Comparison of ENCODE assay signal across 8 cellular contexts in genomic region chr20:32277361-32278198, GRCh38. TPM values are rescaled to one million over a fixed set of nuclear protein-coding genes. Genes with fewer than 3 reads are reported as not detected.
DNase-seq lines count a peak whose midpoint lies in the region; ATAC-seq and TF ChIP-seq lines count a peak whose summit lies in the region.

Gene KIF3B (plus strand): TSS chr20:32277651. CDS start chr20:32309778, 32,127 bp downstream.

- peaks cover 5% of the 10 kb centered on the region; the same call in 2 of the 3 replicates for H3K4me1 Mint-ChIP-seq in GM23338
- peaks cover 41% of the 10 kb centered on the region for H3K4me1 Mint-ChIP-seq in activated T-helper 2 cell treated with anti-CD3 and anti-CD28 coated beads, Interferon-gamma antibody, Interleukin-2, Interleukin-4, amounts not matched to agents 10 μg/mL and 5 μg/mL and 100 μg/mL, durations not matched to agents 14 hours and 24 hours and 36 hours (ENCODE audit: low read depth)
- H3K4me1 Mint-ChIP-seq in naive thymus-derived CD8-positive, alpha-beta T cell: peaks cover 17 to 54% (median 41%) of the 10 kb centered on the region in 4 donors
- peaks cover 45% of the 10 kb centered on the region for H3K4me1 Mint-ChIP-seq in stimulated activated memory B cell treated with anti-CD40 and anti-IgM and Interleukin-4, amounts not matched to agents 10 μg/mL and 1 μg/mL and 100 μg/mL, for 72 hours

- peak within 1 kb of the TSS; percentile 86 for H3K4me3 Mint-ChIP-seq in GM23338
- peak within 1 kb of the TSS; percentile 90 for H3K4me3 Mint-ChIP-seq in activated T-helper 2 cell treated with anti-CD3 and anti-CD28 coated beads, Interferon-gamma antibody, Interleukin-2, Interleukin-4, amounts not matched to agents 10 μg/mL and 5 μg/mL and 100 μg/mL, durations not matched to agents 14 hours and 24 hours and 36 hours (ENCODE audit: low read depth)
- H3K4me3 Mint-ChIP-seq in naive thymus-derived CD8-positive, alpha-beta T cell: peak within 1 kb of the TSS; percentile 82 to 95 (median 90)
- H3K4me3 Mint-ChIP-seq in stimulated activated memory B cell treated with anti-CD40 and anti-IgM and Interleukin-4, amounts not matched to agents 10 μg/mL and 1 μg/mL and 100 μg/mL, for 72 hours: peak within 1 kb of the TSS; percentile 87

- no peaks in the 10 kb centered on the region for H3K36me3 Mint-ChIP-seq in GM23338 (ENCODE audit: low read depth)
- peaks cover 32% of the 10 kb centered on the region for H3K36me3 Mint-ChIP-seq in activated T-helper 2 cell treated with anti-CD3 and anti-CD28 coated beads, Interferon-gamma antibody, Interleukin-2, Interleukin-4, amounts not matched to agents 10 μg/mL and 5 μg/mL and 100 μg/mL, durations not matched to agents 14 hours and 24 hours and 36 hours (ENCODE audit: low read depth)
- peaks cover 0 to 6% (median 0%) of the 10 kb centered on the region in 3 donors for H3K36me3 Mint-ChIP-seq in naive thymus-derived CD8-positive, alpha-beta T cell
- H3K36me3 Mint-ChIP-seq in stimulated activated memory B cell treated with anti-CD40 and anti-IgM and Interleukin-4, amounts not matched to agents 10 μg/mL and 1 μg/mL and 100 μg/mL, for 72 hours: peaks cover 15% of the 10 kb centered on the region

- no peak within 1 kb of the TSS for H3K27ac Mint-ChIP-seq in GM23338
- peak within 1 kb of the TSS; percentile 85 for H3K27ac Mint-ChIP-seq in activated T-helper 2 cell treated with anti-CD3 and anti-CD28 coated beads, Interferon-gamma antibody, Interleukin-2, Interleukin-4, amounts not matched to agents 10 μg/mL and 5 μg/mL and 100 μg/mL, durations not matched to agents 14 hours and 24 hours and 36 hours
- H3K27ac Mint-ChIP-seq in naive thymus-derived CD8-positive, alpha-beta T cell: peak within 1 kb of the TSS; percentile 80 to 98 (median 92)
- H3K27ac Mint-ChIP-seq in stimulated activated memory B cell treated with anti-CD40 and anti-IgM and Interleukin-4, amounts not matched to agents 10 μg/mL and 1 μg/mL and 100 μg/mL, for 72 hours: peak within 1 kb of the TSS; percentile 90

- H3K36me3 ChIP-seq in GM23338 (ENCODE audit: insufficient read depth): no peaks in the 10 kb centered on the region

- peaks cover 33% of the 10 kb centered on the region for H3K79me2 ChIP-seq in GM23338 (replicated peaks; ENCODE audit: insufficient read depth)

- POLR2A ChIA-PET in naive thymus-derived CD8-positive, alpha-beta T cell (lab: Charles Lee): interaction anchor here (0.5 kb wide), 1 partner anchor 10 kb away, joined by 3 read pairs; no protein-coding TSS in a partner anchor

- peak within 1 kb of the TSS; percentile 99 for H3K4me2 ChIP-seq in GM23338

- peak; percentile 96 for ATAC-seq in GM23338
- peak; percentile 90 to 92 for ATAC-seq in naive thymus-derived CD8-positive, alpha-beta T cell
- ATAC-seq in stimulated activated memory B cell treated with anti-CD40 and anti-IgM and Interleukin-4, amounts not matched to agents 10 μg/mL and 1 μg/mL and 100 μg/mL, for 72 hours: peak; percentile 91

- no peaks in the 10 kb centered on the region for H3K9me2 ChIP-seq in GM23338 (ENCODE audit: insufficient read depth)

- peak within 1 kb of the TSS; percentile 16; the same call in 1 of the 2 replicates for H3K27ac ChIP-seq in GM23338 (ENCODE audit: low read depth)

- peak within 1 kb of the TSS; percentile 100 for H3K4me3 ChIP-seq in GM23338

- peaks cover 6% of the 10 kb centered on the region for H3K4me1 ChIP-seq in GM23338 (ENCODE audit: insufficient read depth)

- no peaks in the 10 kb centered on the region for H3K27me3 ChIP-seq in GM23338 (ENCODE audit: insufficient read depth)

- DNase-seq in DMS79 (lab: John Stamatoyannopoulos, UW): peak; percentile 91
- DNase-seq in GM23338 (ENCODE audit: low spot score): peak; percentile 98
- peak; percentile 89 for DNase-seq in LoVo (ENCODE audit: low spot score)
- DNase-seq in activated T-helper 2 cell treated with anti-CD3 and anti-CD28 coated beads, Interferon-gamma antibody, Interleukin-2, Interleukin-4, amounts not matched to agents 10 μg/mL and 5 μg/mL and 100 μg/mL, durations not matched to agents 14 hours and 24 hours and 36 hours (ENCODE audit: low spot score): peak; percentile 85
- peak; percentile 88 for DNase-seq in fibroblast of peridontal ligament (ENCODE audit: extremely low read depth)
- peak; percentile 69 to 95 (median 85) for DNase-seq in naive thymus-derived CD8-positive, alpha-beta T cell

- no peak for TF ChIP-seq CTCF in GM23338 (conservative IDR thresholded peaks at IDR 0.05; ENCODE audit: low read depth in 2 of 2)

- peaks cover 4% of the 10 kb centered on the region for H3K27me3 Mint-ChIP-seq in GM23338 (ENCODE audit: insufficient read depth, low read depth, poor library complexity)
- no peaks in the 10 kb centered on the region for H3K27me3 Mint-ChIP-seq in activated T-helper 2 cell treated with anti-CD3 and anti-CD28 coated beads, Interferon-gamma antibody, Interleukin-2, Interleukin-4, amounts not matched to agents 10 μg/mL and 5 μg/mL and 100 μg/mL, durations not matched to agents 14 hours and 24 hours and 36 hours (ENCODE audit: low read depth)
- H3K27me3 Mint-ChIP-seq in naive thymus-derived CD8-positive, alpha-beta T cell: no peaks in the 10 kb centered on the region
- no peaks in the 10 kb centered on the region for H3K27me3 Mint-ChIP-seq in stimulated activated memory B cell treated with anti-CD40 and anti-IgM and Interleukin-4, amounts not matched to agents 10 μg/mL and 1 μg/mL and 100 μg/mL, for 72 hours

- peak; percentile 61 for TF ChIP-seq POLR2A in Raji (IDR thresholded peaks at IDR 0.05; ENCODE audit: insufficient read depth, low read depth, low read length)

- H3K9me3 Mint-ChIP-seq in GM23338: no peaks in the 10 kb centered on the region
- H3K9me3 Mint-ChIP-seq in activated T-helper 2 cell treated with anti-CD3 and anti-CD28 coated beads, Interferon-gamma antibody, Interleukin-2, Interleukin-4, amounts not matched to agents 10 μg/mL and 5 μg/mL and 100 μg/mL, durations not matched to agents 14 hours and 24 hours and 36 hours: peaks cover 12% of the 10 kb centered on the region
- H3K9me3 Mint-ChIP-seq in naive thymus-derived CD8-positive, alpha-beta T cell: no peaks in the 10 kb centered on the region
- H3K9me3 Mint-ChIP-seq in stimulated activated memory B cell treated with anti-CD40 and anti-IgM and Interleukin-4, amounts not matched to agents 10 μg/mL and 1 μg/mL and 100 μg/mL, for 72 hours: no peaks in the 10 kb centered on the region

- H3F3A ChIP-seq in GM23338 (replicated peaks; ENCODE audit: low read depth): peaks cover 3% of the 10 kb centered on the region; the same call in 1 of the 2 replicates

- intact Hi-C loops in activated T-helper 2 cell treated with anti-CD3 and anti-CD28 coated beads, Interferon-gamma antibody, Interleukin-2, Interleukin-4, amounts not matched to agents 10 μg/mL and 5 μg/mL and 100 μg/mL, durations not matched to agents 14 hours and 24 hours and 36 hours (cut with micrococcal nuclease): loop anchor here (1.0 kb wide), 2 partner anchors 8 to 25 kb away; no protein-coding TSS in a partner anchor

- H4K20me1 ChIP-seq in GM23338 (replicated peaks; ENCODE audit: insufficient read depth): peaks cover 22% of the 10 kb centered on the region; the same call in 1 of the 2 replicates

- H2AFZ ChIP-seq in GM23338: peak within 1 kb of the TSS; percentile 100

TF ChIP-seq in GM23338, 12 proteins besides CTCF, POLR2A, EP300 and RAD21:
- peak; percentile 59 for TF ChIP-seq POLR2AphosphoS5 (IDR thresholded peaks at IDR 0.05; ENCODE audit: low read depth)
- TF ChIP-seq, protein P1, sequence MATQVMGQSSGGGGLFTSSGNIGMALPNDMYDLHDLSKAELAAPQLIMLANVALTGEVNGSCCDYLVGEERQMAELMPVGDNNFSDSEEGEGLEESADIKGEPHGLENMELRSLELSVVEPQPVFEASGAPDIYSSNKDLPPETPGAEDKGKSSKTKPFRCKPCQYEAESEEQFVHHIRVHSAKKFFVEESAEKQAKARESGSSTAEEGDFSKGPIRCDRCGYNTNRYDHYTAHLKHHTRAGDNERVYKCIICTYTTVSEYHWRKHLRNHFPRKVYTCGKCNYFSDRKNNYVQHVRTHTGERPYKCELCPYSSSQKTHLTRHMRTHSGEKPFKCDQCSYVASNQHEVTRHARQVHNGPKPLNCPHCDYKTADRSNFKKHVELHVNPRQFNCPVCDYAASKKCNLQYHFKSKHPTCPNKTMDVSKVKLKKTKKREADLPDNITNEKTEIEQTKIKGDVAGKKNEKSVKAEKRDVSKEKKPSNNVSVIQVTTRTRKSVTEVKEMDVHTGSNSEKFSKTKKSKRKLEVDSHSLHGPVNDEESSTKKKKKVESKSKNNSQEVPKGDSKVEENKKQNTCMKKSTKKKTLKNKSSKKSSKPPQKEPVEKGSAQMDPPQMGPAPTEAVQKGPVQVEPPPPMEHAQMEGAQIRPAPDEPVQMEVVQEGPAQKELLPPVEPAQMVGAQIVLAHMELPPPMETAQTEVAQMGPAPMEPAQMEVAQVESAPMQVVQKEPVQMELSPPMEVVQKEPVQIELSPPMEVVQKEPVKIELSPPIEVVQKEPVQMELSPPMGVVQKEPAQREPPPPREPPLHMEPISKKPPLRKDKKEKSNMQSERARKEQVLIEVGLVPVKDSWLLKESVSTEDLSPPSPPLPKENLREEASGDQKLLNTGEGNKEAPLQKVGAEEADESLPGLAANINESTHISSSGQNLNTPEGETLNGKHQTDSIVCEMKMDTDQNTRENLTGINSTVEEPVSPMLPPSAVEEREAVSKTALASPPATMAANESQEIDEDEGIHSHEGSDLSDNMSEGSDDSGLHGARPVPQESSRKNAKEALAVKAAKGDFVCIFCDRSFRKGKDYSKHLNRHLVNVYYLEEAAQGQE (IDR thresholded peaks at IDR 0.05; ENCODE audit: unreplicated experiment): no peak
- peak; percentile 84 for TF ChIP-seq ETS1 (IDR thresholded peaks at IDR 0.05)

RNA-seq across cellular contexts. Expression of gene KIF3B, which starts in this region (rescaled TPM):
- 22.8 and 23.6 TPM in 2 replicates for total RNA-seq in GM23338 (2014; rRNA removed; shearing (Covaris generic))
- polyA plus RNA-seq in GM23338 (2016; fragmentation: Nextera tagmentation; extraction: Ambion mirVana): 6.1 TPM in 2 replicates
- total RNA-seq in activated T-helper 2 cell treated with anti-CD3 and anti-CD28 coated beads, Interferon-gamma antibody, Interleukin-2, Interleukin-4, amounts not matched to agents 10 μg/mL and 5 μg/mL and 100 μg/mL, durations not matched to agents 14 hours and 24 hours and 36 hours: 40.6 and 42.2 TPM in 2 replicates
- 10 to 100 TPM in 1 of 2 experiments, 1 to 10 TPM in 1; 9.5 to 11.4 TPM for total RNA-seq in naive thymus-derived CD8-positive, alpha-beta T cell
- polyA plus RNA-seq in naive thymus-derived CD8-positive, alpha-beta T cell: 1 to 10 TPM; 2.2 to 3.2 (median 2.2) TPM

Comparison
In these comparisons a context has a peak if more than half of its experiments do, and no peak if none do; other contexts are left out.
1. Peak in every context shown above with its lines: DNase-seq, ATAC-seq, H3K4me3 ChIP-seq and H3K27ac ChIP-seq.